ENCODE assay signal across 11 cellular contexts in genomic region chr5:107980923-107981748, GRCh38.
"Had no signal": no experiment of that assay in that cellular context is flagged by ENCODE, and none has a peak within 500 bp of the region (broad histone marks: within the 10 kb centered on the region; RNA-seq: fewer than 3 reads in every experiment).

No MANE protein-coding gene starts in this region.

- H3K4me1 ChIP-seq: colonic mucosa had no signal

- H3K9me3 ChIP-seq: colonic mucosa, SJCRH30, upper lobe of left lung had no signal

- DNase-seq: activated CD4-positive, alpha-beta T cell treated with anti-CD3 and anti-CD28 coated beads for 1 hour; caudate nucleus; colonic mucosa; effector CD4-positive, alpha-beta T cell; kidney; retina had no signal

- H3K27ac Mint-ChIP-seq: mesothelial cell of epicardium; stimulated activated memory B cell treated with anti-CD40 and anti-IgM and Interleukin-4, amounts not matched to agents 10 μg/mL and 1 μg/mL and 100 μg/mL, for 72 hours had no signal

- H3K4me1 Mint-ChIP-seq: stimulated activated memory B cell treated with anti-CD40 and anti-IgM and Interleukin-4, amounts not matched to agents 10 μg/mL and 1 μg/mL and 100 μg/mL, for 72 hours had no signal

- ATAC-seq: stimulated activated memory B cell treated with anti-CD40 and anti-IgM and Interleukin-4, amounts not matched to agents 10 μg/mL and 1 μg/mL and 100 μg/mL, for 72 hours had no signal

- H3K27me3 ChIP-seq: colonic mucosa, SJCRH30, upper lobe of left lung had no signal

- H3K9me3 Mint-ChIP-seq: mesothelial cell of epicardium; stimulated activated memory B cell treated with anti-CD40 and anti-IgM and Interleukin-4, amounts not matched to agents 10 μg/mL and 1 μg/mL and 100 μg/mL, for 72 hours had no signal

- H3K27ac ChIP-seq: colonic mucosa, SJCRH30, upper lobe of left lung had no signal

- H3K36me3 ChIP-seq: colonic mucosa, SJCRH30, upper lobe of left lung had no signal

- H3K27me3 Mint-ChIP-seq: stimulated activated memory B cell treated with anti-CD40 and anti-IgM and Interleukin-4, amounts not matched to agents 10 μg/mL and 1 μg/mL and 100 μg/mL, for 72 hours had no signal

- H3K4me3 Mint-ChIP-seq: mesothelial cell of epicardium; stimulated activated memory B cell treated with anti-CD40 and anti-IgM and Interleukin-4, amounts not matched to agents 10 μg/mL and 1 μg/mL and 100 μg/mL, for 72 hours had no signal

- H3K36me3 Mint-ChIP-seq: mesothelial cell of epicardium had no signal

- H3K4me3 ChIP-seq: colonic mucosa, SJCRH30, skin epidermis, upper lobe of left lung had no signal
